ENCODE assay signal across 1 cellular context in the genomic region with DNA sequence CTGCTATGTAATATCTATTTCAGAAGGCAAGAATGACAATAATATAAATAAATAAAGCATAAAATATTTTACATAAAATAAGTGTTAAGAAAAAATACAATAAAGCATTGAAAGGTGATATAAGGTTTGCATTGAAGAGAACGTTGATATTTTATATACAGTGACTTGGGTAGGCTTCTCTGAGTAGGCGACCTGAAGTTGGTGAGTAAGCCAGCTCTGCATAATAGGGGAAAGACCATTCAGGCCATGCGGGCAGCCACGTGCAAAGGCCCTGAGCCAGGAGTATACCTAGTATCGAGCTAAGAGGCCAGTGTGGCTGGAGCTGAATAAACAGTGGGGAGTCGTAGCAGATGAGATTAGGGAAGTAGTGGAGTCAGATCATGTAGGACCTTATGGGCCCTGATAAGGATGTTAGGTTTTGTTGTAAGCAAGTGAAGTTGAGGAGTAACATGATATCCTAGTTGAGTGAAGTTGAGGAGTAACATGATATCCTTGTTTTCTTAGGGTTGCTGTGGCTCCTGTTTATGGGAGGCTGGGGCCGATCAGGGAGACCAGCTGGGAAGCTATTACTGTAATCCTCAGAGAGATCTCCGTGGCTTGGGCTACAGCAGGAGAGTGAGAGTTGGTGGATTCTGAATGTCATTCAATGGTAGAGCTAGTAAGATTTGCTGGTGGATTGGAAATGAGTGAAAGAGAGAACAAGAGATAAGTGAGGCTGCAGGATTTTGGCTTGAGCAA.
A peak's percentile ranks its signal among the peaks of the same experiment; 100 is the strongest.
TF ChIP-seq lines count a peak whose summit lies in the region.

No MANE protein-coding gene starts in this region.

TF ChIP-seq in H1, 55 proteins besides CTCF, POLR2A, EP300 and RAD21 (continued from another document):
- TF ChIP-seq, protein P1, sequence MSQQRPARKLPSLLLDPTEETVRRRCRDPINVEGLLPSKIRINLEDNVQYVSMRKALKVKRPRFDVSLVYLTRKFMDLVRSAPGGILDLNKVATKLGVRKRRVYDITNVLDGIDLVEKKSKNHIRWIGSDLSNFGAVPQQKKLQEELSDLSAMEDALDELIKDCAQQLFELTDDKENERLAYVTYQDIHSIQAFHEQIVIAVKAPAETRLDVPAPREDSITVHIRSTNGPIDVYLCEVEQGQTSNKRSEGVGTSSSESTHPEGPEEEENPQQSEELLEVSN (IDR thresholded peaks at IDR 0.05) = peak; percentile 53; the same call in 1 of the 2 replicates
- TF ChIP-seq NRF1 (IDR thresholded peaks at IDR 0.05; ENCODE audit: low read depth, low read length) (no peak), JUN (IDR thresholded peaks at IDR 0.05; ENCODE audit: low read depth, low read length) (no peak), SIX5 (IDR thresholded peaks at IDR 0.05; ENCODE audit: low read depth, low read length) (peak; percentile 29; the same call in 1 of the 2 replicates), KDM4A (IDR thresholded peaks at IDR 0.05; ENCODE audit: low read depth, low read length, severe bottlenecking) (no peak), HDAC6 (IDR thresholded peaks at IDR 0.05; ENCODE audit: low read depth, low read length) (no peak), CREB1 (IDR thresholded peaks at IDR 0.05) (no peak), RBBP5 (IDR thresholded peaks at IDR 0.05; ENCODE audit: borderline replicate concordance, low read depth, low read length) (0 out of 2 replicates have a peak, but pooled peaks have one; percentile 59), JUND (IDR thresholded peaks at IDR 0.05; ENCODE audit: low read length) (no peak), CEBPB (IDR thresholded peaks at IDR 0.05; ENCODE audit: low read depth, low read length) (no peak), POLR2AphosphoS5 (IDR thresholded peaks at IDR 0.05; ENCODE audit: low read depth, low read length) (0 out of 2 replicates have a peak, but pooled peaks have one; percentile 25), SP4 (IDR thresholded peaks at IDR 0.05; ENCODE audit: low read length) (no peak), SP2 (IDR thresholded peaks at IDR 0.05; ENCODE audit: low read length) (no peak), CTBP2 (IDR thresholded peaks at IDR 0.05; ENCODE audit: borderline replicate concordance, insufficient read depth, insufficient read length, low read length) (no peak), BRCA1 (IDR thresholded peaks at IDR 0.05; ENCODE audit: low read depth, low read length) (no peak), TCF12 (IDR thresholded peaks at IDR 0.05; ENCODE audit: low read depth, low read length) (no peak), BACH1 (IDR thresholded peaks at IDR 0.05; ENCODE audit: low read length) (no peak), RFX5 (IDR thresholded peaks at IDR 0.05; ENCODE audit: borderline replicate concordance, low read depth, low read length) (no peak), RNF2 (IDR thresholded peaks at IDR 0.05; ENCODE audit: borderline replicate concordance, low read depth, low read length, missing control alignments, poor library complexity, severe bottlenecking) (no peak), HDAC2 (IDR thresholded peaks at IDR 0.05; ENCODE audit: borderline replicate concordance in 1 of 2, low read depth in 2 of 2, low read length in 2 of 2) (peak in 1 of 2 experiments; percentile 66; a peak in 1 of 4 replicates), CHD2 (IDR thresholded peaks at IDR 0.05; ENCODE audit: low read length) (no peak), TBP (IDR thresholded peaks at IDR 0.05; ENCODE audit: low read depth, low read length) (no peak), KDM1A (IDR thresholded peaks at IDR 0.05; ENCODE audit: borderline replicate concordance, low read length) (no peak; the same call in 1 of the 2 replicates), NANOG (IDR thresholded peaks at IDR 0.05; ENCODE audit: insufficient read depth, low read depth, low read length, poor library complexity, severe bottlenecking) (peak; percentile 68), TAF1 (IDR thresholded peaks at IDR 0.05; ENCODE audit: low read depth, low read length) (no peak), KDM5A (IDR thresholded peaks at IDR 0.05; ENCODE audit: low read length) (no peak), GABPA (IDR thresholded peaks at IDR 0.05; ENCODE audit: borderline replicate concordance, insufficient read depth, low read length) (no peak)
- TF ChIP-seq, protein P2, sequence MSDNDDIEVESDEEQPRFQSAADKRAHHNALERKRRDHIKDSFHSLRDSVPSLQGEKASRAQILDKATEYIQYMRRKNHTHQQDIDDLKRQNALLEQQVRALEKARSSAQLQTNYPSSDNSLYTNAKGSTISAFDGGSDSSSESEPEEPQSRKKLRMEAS (IDR thresholded peaks at IDR 0.05) = peak; percentile 91
- TF ChIP-seq, protein P3, sequence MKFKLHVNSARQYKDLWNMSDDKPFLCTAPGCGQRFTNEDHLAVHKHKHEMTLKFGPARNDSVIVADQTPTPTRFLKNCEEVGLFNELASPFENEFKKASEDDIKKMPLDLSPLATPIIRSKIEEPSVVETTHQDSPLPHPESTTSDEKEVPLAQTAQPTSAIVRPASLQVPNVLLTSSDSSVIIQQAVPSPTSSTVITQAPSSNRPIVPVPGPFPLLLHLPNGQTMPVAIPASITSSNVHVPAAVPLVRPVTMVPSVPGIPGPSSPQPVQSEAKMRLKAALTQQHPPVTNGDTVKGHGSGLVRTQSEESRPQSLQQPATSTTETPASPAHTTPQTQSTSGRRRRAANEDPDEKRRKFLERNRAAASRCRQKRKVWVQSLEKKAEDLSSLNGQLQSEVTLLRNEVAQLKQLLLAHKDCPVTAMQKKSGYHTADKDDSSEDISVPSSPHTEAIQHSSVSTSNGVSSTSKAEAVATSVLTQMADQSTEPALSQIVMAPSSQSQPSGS (IDR thresholded peaks at IDR 0.05; ENCODE audit: low read length) = 0 out of 2 replicates have a peak, but pooled peaks have one; percentile 31
- TF ChIP-seq, protein P4, sequence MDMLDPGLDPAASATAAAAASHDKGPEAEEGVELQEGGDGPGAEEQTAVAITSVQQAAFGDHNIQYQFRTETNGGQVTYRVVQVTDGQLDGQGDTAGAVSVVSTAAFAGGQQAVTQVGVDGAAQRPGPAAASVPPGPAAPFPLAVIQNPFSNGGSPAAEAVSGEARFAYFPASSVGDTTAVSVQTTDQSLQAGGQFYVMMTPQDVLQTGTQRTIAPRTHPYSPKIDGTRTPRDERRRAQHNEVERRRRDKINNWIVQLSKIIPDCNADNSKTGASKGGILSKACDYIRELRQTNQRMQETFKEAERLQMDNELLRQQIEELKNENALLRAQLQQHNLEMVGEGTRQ (IDR thresholded peaks at IDR 0.05; ENCODE audit: low read length) = no peak
- TF ChIP-seq, protein P5, sequence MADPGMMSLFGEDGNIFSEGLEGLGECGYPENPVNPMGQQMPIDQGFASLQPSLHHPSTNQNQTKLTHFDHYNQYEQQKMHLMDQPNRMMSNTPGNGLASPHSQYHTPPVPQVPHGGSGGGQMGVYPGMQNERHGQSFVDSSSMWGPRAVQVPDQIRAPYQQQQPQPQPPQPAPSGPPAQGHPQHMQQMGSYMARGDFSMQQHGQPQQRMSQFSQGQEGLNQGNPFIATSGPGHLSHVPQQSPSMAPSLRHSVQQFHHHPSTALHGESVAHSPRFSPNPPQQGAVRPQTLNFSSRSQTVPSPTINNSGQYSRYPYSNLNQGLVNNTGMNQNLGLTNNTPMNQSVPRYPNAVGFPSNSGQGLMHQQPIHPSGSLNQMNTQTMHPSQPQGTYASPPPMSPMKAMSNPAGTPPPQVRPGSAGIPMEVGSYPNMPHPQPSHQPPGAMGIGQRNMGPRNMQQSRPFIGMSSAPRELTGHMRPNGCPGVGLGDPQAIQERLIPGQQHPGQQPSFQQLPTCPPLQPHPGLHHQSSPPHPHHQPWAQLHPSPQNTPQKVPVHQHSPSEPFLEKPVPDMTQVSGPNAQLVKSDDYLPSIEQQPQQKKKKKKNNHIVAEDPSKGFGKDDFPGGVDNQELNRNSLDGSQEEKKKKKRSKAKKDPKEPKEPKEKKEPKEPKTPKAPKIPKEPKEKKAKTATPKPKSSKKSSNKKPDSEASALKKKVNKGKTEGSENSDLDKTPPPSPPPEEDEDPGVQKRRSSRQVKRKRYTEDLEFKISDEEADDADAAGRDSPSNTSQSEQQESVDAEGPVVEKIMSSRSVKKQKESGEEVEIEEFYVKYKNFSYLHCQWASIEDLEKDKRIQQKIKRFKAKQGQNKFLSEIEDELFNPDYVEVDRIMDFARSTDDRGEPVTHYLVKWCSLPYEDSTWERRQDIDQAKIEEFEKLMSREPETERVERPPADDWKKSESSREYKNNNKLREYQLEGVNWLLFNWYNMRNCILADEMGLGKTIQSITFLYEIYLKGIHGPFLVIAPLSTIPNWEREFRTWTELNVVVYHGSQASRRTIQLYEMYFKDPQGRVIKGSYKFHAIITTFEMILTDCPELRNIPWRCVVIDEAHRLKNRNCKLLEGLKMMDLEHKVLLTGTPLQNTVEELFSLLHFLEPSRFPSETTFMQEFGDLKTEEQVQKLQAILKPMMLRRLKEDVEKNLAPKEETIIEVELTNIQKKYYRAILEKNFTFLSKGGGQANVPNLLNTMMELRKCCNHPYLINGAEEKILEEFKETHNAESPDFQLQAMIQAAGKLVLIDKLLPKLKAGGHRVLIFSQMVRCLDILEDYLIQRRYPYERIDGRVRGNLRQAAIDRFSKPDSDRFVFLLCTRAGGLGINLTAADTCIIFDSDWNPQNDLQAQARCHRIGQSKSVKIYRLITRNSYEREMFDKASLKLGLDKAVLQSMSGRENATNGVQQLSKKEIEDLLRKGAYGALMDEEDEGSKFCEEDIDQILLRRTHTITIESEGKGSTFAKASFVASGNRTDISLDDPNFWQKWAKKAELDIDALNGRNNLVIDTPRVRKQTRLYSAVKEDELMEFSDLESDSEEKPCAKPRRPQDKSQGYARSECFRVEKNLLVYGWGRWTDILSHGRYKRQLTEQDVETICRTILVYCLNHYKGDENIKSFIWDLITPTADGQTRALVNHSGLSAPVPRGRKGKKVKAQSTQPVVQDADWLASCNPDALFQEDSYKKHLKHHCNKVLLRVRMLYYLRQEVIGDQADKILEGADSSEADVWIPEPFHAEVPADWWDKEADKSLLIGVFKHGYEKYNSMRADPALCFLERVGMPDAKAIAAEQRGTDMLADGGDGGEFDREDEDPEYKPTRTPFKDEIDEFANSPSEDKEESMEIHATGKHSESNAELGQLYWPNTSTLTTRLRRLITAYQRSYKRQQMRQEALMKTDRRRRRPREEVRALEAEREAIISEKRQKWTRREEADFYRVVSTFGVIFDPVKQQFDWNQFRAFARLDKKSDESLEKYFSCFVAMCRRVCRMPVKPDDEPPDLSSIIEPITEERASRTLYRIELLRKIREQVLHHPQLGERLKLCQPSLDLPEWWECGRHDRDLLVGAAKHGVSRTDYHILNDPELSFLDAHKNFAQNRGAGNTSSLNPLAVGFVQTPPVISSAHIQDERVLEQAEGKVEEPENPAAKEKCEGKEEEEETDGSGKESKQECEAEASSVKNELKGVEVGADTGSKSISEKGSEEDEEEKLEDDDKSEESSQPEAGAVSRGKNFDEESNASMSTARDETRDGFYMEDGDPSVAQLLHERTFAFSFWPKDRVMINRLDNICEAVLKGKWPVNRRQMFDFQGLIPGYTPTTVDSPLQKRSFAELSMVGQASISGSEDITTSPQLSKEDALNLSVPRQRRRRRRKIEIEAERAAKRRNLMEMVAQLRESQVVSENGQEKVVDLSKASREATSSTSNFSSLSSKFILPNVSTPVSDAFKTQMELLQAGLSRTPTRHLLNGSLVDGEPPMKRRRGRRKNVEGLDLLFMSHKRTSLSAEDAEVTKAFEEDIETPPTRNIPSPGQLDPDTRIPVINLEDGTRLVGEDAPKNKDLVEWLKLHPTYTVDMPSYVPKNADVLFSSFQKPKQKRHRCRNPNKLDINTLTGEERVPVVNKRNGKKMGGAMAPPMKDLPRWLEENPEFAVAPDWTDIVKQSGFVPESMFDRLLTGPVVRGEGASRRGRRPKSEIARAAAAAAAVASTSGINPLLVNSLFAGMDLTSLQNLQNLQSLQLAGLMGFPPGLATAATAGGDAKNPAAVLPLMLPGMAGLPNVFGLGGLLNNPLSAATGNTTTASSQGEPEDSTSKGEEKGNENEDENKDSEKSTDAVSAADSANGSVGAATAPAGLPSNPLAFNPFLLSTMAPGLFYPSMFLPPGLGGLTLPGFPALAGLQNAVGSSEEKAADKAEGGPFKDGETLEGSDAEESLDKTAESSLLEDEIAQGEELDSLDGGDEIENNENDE (IDR thresholded peaks at IDR 0.05; ENCODE audit: insufficient replicate concordance, low read length) = no peak
